9 cellular contexts compared by ENCODE assay signal in the genomic region with DNA sequence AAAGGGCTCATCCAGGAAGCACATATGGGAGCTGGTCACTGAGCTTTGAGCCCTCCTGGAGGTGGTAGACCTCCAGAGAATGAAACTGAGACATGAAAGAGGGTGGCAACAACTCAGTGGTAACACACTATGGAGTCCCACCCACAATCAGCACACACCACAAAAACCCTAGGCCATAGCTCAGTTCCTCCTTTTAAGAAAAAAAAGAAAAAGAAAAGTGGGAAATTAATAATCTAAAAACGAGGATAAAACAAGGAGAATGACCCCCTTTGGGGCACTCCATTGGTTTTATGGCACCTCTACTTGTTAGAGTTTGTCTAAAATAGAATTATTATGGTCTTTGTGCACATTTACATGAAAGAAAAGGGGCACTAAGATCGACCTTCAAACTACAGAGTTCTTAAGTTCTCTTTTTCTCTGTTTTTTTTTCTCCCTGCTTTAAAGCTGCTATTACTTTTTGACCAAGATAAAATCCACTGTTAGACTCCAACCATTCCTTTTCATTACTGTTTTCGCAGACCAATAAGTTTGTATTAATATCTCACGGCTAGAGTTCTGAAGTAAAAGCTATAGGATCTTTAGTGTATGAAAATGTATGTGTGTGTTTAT. TPM values are rescaled to one million over a fixed set of nuclear protein-coding genes. Genes with fewer than 3 reads are reported as not detected.
A peak's percentile ranks its signal among the peaks of the same experiment; 100 is the strongest.
DNase-seq lines count a peak whose midpoint lies in the region; ATAC-seq and TF ChIP-seq lines count a peak whose summit lies in the region.
"Had no signal": no experiment of that assay in that cellular context is flagged by ENCODE, and none has a peak within 500 bp of the region (broad histone marks: within the 10 kb centered on the region; RNA-seq: fewer than 3 reads in every experiment).

No MANE protein-coding gene starts in this region.

- ATAC-seq in GM18511 (IDR thresholded peaks at IDR 0.05; ENCODE audit: unreplicated experiment) (peak; percentile 100), GM21367 (IDR thresholded peaks at IDR 0.05; ENCODE audit: unreplicated experiment) (peak; percentile 100), HG03095 (IDR thresholded peaks at IDR 0.05; ENCODE audit: unreplicated experiment) (peak; percentile 100), activated B cell treated with CpG ODN at 0.5 μM for 24 hours (ENCODE audit: low read depth) (peak; percentile 99), upper lobe of left lung (ENCODE audit: low FRiP score in 2 of 2) (no peak)

- H3K27me3 ChIP-seq in upper lobe of left lung, result no peaks in the 10 kb centered on the region
- H3K27me3 ChIP-seq: ovary had no signal

- POLR2A ChIA-PET in activated B cell treated with CpG ODN at 0.5 μM for 24 hours (lab: Charles Lee), result interaction anchor here (0.6 to 2.2 kb wide), 7 partner anchors 22 to 1441 kb away, joined by 4 to 37 read pairs (median 4); a partner anchor contains a TSS

- no peak overlapping the region for H3K4me3 ChIP-seq in upper lobe of left lung
- H3K4me3 ChIP-seq: ovary had no signal

- TF ChIP-seq POLR2A in upper lobe of left lung (IDR thresholded peaks at IDR 0.05), result no peak

- TF ChIP-seq EP300 in upper lobe of left lung (IDR thresholded peaks at IDR 0.05), result no peak

- DNase-seq in activated B cell treated with CpG ODN at 0.5 μM for 24 hours (no peak), islet precursor cell (no peak), NCI-H146 treated with DMSO at 0.1 percent for 48 hours (lab: John Stamatoyannopoulos, UW; ENCODE audit: unreplicated experiment) (no peak), upper lobe of left lung (no peak)
- no peak for DNase-seq in stimulated activated CD4-positive, alpha-beta T cell treated with anti-CD3 and anti-CD28 coated beads, Interleukin-4, amount 100 ng/mL, for 1 hour
- DNase-seq: ovary had no signal

- no peaks in the 10 kb centered on the region for H3K4me1 ChIP-seq in upper lobe of left lung

- no peak for TF ChIP-seq CTCF in activated B cell treated with CpG ODN at 0.5 μM for 24 hours (IDR thresholded peaks at IDR 0.05)
- no peak for TF ChIP-seq CTCF in upper lobe of left lung (IDR thresholded peaks at IDR 0.05)

- peaks cover 0 to 10% (median 0%) of the 10 kb centered on the region in 4 donors for H3K9me3 ChIP-seq in upper lobe of left lung
- H3K9me3 ChIP-seq: ovary had no signal

- intact Hi-C loops in activated B cell treated with CpG ODN at 0.5 μM for 24 hours (cut with micrococcal nuclease), result loop anchor here (1.0 kb wide), 2 partner anchors 40 to 597 kb away; a partner anchor contains a TSS

- peak overlapping the region; percentile 95 for H3K27ac Mint-ChIP-seq in activated B cell treated with CpG ODN at 0.5 μM for 24 hours

- peaks cover 3% of the 10 kb centered on the region for H3K36me3 Mint-ChIP-seq in activated B cell treated with CpG ODN at 0.5 μM for 24 hours (ENCODE audit: low read depth)

- H3K4me3 Mint-ChIP-seq in activated B cell treated with CpG ODN at 0.5 μM for 24 hours, result peak overlapping the region; percentile 76

- WGBS in upper lobe of left lung, 2 donors, result 73 to 84% methylated on average over 4 of the region's 4 CpGs

- H3K9me3 Mint-ChIP-seq in activated B cell treated with CpG ODN at 0.5 μM for 24 hours, result peaks cover 7% of the 10 kb centered on the region

- no peaks in the 10 kb centered on the region for H3K27me3 Mint-ChIP-seq in activated B cell treated with CpG ODN at 0.5 μM for 24 hours

- no peaks in the 10 kb centered on the region for H3K36me3 ChIP-seq in upper lobe of left lung
- H3K36me3 ChIP-seq: ovary had no signal

- CTCF ChIA-PET in activated B cell treated with CpG ODN at 0.5 μM for 24 hours (lab: Charles Lee), result interaction anchor here (1.3 to 1.9 kb wide), 3 partner anchors 17 to 597 kb away, joined by 3 to 5 read pairs (median 4); no protein-coding TSS in a partner anchor

- no peak overlapping the region for H3K27ac ChIP-seq in upper lobe of left lung
- H3K27ac ChIP-seq: ovary had no signal

- peaks cover 26% of the 10 kb centered on the region for H3K4me1 Mint-ChIP-seq in activated B cell treated with CpG ODN at 0.5 μM for 24 hours

RNA-seq across cellular contexts. Expression of a gene that starts 40.2 kb away (rescaled TPM):
- total RNA-seq in activated B cell treated with CpG ODN at 0.5 μM for 24 hours, result 76.2 and 91.2 TPM in 2 replicates
- 100 to 1,000 TPM in 1 of 6 donors, 10 to 100 TPM in 5; 40.0 to 150 (median 65.8) TPM for total RNA-seq in upper lobe of left lung

Comparison
In these comparisons a context has a peak if more than half of its experiments do, and no peak if none do; other contexts are left out.
1. ATAC-seq: peak in GM18511 (single experiment), GM21367 (single experiment), HG03095 (single experiment) and activated B cell treated with CpG ODN at 0.5 μM for 24 hours (single experiment); none in upper lobe of left lung (0 of 2).